Comparison of ENCODE assay signal across 1 cellular context in genomic region chr16:82996814-82997213, GRCh38.
TF ChIP-seq lines count a peak whose summit lies in the region.

No MANE protein-coding gene starts in this region.

TF ChIP-seq in H1, 55 proteins besides CTCF, POLR2A, EP300 and RAD21 (continued from another document):
- TF ChIP-seq USF2 (IDR thresholded peaks at IDR 0.05; ENCODE audit: low read length) (no peak), RXRA (IDR thresholded peaks at IDR 0.05; ENCODE audit: insufficient read depth, low read depth, low read length) (no peak)
